ENCODE assay signal across 1 cellular context in the genomic region with DNA sequence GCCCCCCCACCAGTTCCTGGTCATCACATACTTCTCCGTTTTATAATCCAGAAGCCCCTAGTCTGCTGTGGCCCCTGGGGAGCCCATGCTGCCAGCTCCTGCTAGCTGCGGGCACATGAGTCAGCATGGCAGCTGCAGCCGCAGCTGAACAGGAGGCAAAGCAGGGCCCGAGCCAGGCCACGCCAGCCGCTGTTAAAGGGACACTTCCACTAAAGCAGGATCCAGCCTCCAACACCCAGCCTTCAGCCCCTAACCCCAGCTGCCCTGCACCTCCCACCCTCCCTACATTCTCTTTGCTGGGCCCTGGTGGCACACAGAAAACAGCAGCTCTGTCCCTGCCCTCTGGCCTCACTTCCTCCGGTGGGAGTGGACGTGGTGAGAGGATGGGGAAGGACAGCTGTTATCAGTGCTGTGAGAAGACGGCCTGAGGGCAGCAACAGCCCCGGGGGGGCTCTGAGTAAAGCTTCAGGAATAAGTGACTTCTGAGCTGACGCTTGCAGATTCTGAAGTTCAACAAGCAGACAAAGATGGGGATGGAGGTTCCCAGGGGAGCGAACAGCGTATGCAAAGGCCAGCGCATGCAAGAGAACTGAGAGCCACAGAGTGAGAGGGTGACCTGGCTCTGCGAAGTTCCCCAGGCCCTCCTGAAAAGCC.
TF ChIP-seq lines count a peak whose summit lies in the region.

No MANE protein-coding gene starts in this region.

TF ChIP-seq in K562, 482 proteins besides CTCF, POLR2A, EP300 and RAD21 (continued from another document and continues in another):
- TF ChIP-seq, protein P1, sequence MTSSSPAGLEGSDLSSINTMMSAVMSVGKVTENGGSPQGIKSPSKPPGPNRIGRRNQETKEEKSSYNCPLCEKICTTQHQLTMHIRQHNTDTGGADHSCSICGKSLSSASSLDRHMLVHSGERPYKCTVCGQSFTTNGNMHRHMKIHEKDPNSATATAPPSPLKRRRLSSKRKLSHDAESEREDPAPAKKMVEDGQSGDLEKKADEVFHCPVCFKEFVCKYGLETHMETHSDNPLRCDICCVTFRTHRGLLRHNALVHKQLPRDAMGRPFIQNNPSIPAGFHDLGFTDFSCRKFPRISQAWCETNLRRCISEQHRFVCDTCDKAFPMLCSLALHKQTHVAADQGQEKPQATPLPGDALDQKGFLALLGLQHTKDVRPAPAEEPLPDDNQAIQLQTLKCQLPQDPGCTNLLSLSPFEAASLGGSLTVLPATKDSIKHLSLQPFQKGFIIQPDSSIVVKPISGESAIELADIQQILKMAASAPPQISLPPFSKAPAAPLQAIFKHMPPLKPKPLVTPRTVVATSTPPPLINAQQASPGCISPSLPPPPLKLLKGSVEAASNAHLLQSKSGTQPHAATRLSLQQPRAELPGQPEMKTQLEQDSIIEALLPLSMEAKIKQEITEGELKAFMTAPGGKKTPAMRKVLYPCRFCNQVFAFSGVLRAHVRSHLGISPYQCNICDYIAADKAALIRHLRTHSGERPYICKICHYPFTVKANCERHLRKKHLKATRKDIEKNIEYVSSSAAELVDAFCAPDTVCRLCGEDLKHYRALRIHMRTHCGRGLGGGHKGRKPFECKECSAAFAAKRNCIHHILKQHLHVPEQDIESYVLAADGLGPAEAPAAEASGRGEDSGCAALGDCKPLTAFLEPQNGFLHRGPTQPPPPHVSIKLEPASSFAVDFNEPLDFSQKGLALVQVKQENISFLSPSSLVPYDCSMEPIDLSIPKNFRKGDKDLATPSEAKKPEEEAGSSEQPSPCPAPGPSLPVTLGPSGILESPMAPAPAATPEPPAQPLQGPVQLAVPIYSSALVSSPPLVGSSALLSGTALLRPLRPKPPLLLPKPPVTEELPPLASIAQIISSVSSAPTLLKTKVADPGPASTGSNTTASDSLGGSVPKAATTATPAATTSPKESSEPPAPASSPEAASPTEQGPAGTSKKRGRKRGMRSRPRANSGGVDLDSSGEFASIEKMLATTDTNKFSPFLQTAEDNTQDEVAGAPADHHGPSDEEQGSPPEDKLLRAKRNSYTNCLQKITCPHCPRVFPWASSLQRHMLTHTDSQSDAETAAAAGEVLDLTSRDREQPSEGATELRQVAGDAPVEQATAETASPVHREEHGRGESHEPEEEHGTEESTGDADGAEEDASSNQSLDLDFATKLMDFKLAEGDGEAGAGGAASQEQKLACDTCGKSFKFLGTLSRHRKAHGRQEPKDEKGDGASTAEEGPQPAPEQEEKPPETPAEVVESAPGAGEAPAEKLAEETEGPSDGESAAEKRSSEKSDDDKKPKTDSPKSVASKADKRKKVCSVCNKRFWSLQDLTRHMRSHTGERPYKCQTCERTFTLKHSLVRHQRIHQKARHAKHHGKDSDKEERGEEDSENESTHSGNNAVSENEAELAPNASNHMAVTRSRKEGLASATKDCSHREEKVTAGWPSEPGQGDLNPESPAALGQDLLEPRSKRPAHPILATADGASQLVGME (CRISPR knock-in tag; IDR thresholded peaks at IDR 0.05) = 0 out of 2 replicates have a peak, but pooled peaks have one; percentile 81
- TF ChIP-seq JUND (IDR thresholded peaks at IDR 0.05; ENCODE audit: borderline replicate concordance, low read depth, low read length) (no peak), JUND (tag; IDR thresholded peaks at IDR 0.05; ENCODE audit: borderline replicate concordance, low read depth, low read length) (0 out of 3 replicates have a peak, but pooled peaks have one; percentile 18), CXXC5 (CRISPR knock-in tag; IDR thresholded peaks at IDR 0.05) (no peak), NELFE (IDR thresholded peaks at IDR 0.05; ENCODE audit: insufficient read depth, insufficient read length) (no peak), THAP7 (CRISPR knock-in tag; IDR thresholded peaks at IDR 0.05) (no peak; the same call in 1 of the 2 replicates), ZFP91 (CRISPR knock-in tag; IDR thresholded peaks at IDR 0.05) (peak; percentile 73), RCOR1 (IDR thresholded peaks at IDR 0.05; ENCODE audit: borderline replicate concordance in 1 of 2, low read depth in 2 of 2, low read length in 2 of 2) (peak in 1 of 2 experiments; percentile 66; a peak in 1 of 4 replicates), FOXJ2 (tag; IDR thresholded peaks at IDR 0.05) (no peak), HDGF (IDR thresholded peaks at IDR 0.05) (no peak), CHD4 (IDR thresholded peaks at IDR 0.05; ENCODE audit: insufficient read depth, insufficient replicate concordance, low read depth, low read length, poor library complexity, severe bottlenecking) (peak; percentile 11), SRSF9 (IDR thresholded peaks at IDR 0.05; ENCODE audit: borderline replicate concordance, low read depth, low read length) (no peak), MAFG (tag; conservative IDR thresholded peaks at IDR 0.05) (no peak), WHSC1 (IDR thresholded peaks at IDR 0.05; ENCODE audit: low read length) (no peak), TRIM24 (IDR thresholded peaks at IDR 0.05) (no peak), ZNF133 (CRISPR knock-in tag; IDR thresholded peaks at IDR 0.05) (0 out of 2 replicates have a peak, but pooled peaks have one; percentile 67), MYC (IDR thresholded peaks at IDR 0.05; ENCODE audit: low read depth, low read length) (no peak), MYC (CRISPR knock-in tag; IDR thresholded peaks at IDR 0.05; ENCODE audit: borderline replicate concordance, low read depth) (0 out of 2 replicates have a peak, but pooled peaks have one; percentile 32), ETV6 (IDR thresholded peaks at IDR 0.05; ENCODE audit: borderline replicate concordance in 1 of 2, low read depth in 2 of 2, low read length in 1 of 2) (no peak), ETV6 (CRISPR knock-in tag; IDR thresholded peaks at IDR 0.05; ENCODE audit: borderline replicate concordance) (no peak), YY1 (IDR thresholded peaks at IDR 0.05; ENCODE audit: borderline replicate concordance in 1 of 3, control insufficient read depth in 1 of 3, extremely low read depth in 1 of 3, insufficient read depth in 3 of 3, insufficient read length in 1 of 3, insufficient replicate concordance in 2 of 3, low read depth in 1 of 3, low read length in 2 of 3) (peak in 2 of 3 experiments; percentile 5 to 10)
- TF ChIP-seq, protein P2, sequence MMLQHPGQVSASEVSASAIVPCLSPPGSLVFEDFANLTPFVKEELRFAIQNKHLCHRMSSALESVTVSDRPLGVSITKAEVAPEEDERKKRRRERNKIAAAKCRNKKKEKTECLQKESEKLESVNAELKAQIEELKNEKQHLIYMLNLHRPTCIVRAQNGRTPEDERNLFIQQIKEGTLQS (IDR thresholded peaks at IDR 0.05) = no peak
- TF ChIP-seq, protein P2 (CRISPR knock-in tag; conservative IDR thresholded peaks at IDR 0.05) = peak; percentile 72; the same call in 1 of the 2 replicates
- TF ChIP-seq, protein P3, sequence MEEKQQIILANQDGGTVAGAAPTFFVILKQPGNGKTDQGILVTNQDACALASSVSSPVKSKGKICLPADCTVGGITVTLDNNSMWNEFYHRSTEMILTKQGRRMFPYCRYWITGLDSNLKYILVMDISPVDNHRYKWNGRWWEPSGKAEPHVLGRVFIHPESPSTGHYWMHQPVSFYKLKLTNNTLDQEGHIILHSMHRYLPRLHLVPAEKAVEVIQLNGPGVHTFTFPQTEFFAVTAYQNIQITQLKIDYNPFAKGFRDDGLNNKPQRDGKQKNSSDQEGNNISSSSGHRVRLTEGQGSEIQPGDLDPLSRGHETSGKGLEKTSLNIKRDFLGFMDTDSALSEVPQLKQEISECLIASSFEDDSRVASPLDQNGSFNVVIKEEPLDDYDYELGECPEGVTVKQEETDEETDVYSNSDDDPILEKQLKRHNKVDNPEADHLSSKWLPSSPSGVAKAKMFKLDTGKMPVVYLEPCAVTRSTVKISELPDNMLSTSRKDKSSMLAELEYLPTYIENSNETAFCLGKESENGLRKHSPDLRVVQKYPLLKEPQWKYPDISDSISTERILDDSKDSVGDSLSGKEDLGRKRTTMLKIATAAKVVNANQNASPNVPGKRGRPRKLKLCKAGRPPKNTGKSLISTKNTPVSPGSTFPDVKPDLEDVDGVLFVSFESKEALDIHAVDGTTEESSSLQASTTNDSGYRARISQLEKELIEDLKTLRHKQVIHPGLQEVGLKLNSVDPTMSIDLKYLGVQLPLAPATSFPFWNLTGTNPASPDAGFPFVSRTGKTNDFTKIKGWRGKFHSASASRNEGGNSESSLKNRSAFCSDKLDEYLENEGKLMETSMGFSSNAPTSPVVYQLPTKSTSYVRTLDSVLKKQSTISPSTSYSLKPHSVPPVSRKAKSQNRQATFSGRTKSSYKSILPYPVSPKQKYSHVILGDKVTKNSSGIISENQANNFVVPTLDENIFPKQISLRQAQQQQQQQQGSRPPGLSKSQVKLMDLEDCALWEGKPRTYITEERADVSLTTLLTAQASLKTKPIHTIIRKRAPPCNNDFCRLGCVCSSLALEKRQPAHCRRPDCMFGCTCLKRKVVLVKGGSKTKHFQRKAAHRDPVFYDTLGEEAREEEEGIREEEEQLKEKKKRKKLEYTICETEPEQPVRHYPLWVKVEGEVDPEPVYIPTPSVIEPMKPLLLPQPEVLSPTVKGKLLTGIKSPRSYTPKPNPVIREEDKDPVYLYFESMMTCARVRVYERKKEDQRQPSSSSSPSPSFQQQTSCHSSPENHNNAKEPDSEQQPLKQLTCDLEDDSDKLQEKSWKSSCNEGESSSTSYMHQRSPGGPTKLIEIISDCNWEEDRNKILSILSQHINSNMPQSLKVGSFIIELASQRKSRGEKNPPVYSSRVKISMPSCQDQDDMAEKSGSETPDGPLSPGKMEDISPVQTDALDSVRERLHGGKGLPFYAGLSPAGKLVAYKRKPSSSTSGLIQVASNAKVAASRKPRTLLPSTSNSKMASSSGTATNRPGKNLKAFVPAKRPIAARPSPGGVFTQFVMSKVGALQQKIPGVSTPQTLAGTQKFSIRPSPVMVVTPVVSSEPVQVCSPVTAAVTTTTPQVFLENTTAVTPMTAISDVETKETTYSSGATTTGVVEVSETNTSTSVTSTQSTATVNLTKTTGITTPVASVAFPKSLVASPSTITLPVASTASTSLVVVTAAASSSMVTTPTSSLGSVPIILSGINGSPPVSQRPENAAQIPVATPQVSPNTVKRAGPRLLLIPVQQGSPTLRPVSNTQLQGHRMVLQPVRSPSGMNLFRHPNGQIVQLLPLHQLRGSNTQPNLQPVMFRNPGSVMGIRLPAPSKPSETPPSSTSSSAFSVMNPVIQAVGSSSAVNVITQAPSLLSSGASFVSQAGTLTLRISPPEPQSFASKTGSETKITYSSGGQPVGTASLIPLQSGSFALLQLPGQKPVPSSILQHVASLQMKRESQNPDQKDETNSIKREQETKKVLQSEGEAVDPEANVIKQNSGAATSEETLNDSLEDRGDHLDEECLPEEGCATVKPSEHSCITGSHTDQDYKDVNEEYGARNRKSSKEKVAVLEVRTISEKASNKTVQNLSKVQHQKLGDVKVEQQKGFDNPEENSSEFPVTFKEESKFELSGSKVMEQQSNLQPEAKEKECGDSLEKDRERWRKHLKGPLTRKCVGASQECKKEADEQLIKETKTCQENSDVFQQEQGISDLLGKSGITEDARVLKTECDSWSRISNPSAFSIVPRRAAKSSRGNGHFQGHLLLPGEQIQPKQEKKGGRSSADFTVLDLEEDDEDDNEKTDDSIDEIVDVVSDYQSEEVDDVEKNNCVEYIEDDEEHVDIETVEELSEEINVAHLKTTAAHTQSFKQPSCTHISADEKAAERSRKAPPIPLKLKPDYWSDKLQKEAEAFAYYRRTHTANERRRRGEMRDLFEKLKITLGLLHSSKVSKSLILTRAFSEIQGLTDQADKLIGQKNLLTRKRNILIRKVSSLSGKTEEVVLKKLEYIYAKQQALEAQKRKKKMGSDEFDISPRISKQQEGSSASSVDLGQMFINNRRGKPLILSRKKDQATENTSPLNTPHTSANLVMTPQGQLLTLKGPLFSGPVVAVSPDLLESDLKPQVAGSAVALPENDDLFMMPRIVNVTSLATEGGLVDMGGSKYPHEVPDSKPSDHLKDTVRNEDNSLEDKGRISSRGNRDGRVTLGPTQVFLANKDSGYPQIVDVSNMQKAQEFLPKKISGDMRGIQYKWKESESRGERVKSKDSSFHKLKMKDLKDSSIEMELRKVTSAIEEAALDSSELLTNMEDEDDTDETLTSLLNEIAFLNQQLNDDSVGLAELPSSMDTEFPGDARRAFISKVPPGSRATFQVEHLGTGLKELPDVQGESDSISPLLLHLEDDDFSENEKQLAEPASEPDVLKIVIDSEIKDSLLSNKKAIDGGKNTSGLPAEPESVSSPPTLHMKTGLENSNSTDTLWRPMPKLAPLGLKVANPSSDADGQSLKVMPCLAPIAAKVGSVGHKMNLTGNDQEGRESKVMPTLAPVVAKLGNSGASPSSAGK (IDR thresholded peaks at IDR 0.05) = no peak
